ENCODE assay signal across 17 cellular contexts in genomic region chr22:39859903-39860588, GRCh38. TPM values are rescaled to one million over a fixed set of nuclear protein-coding genes. Genes with fewer than 3 reads are reported as not detected.
A peak's percentile ranks its signal among the peaks of the same experiment; 100 is the strongest.
DNase-seq lines count a peak whose midpoint lies in the region; ATAC-seq and TF ChIP-seq lines count a peak whose summit lies in the region.
"Had no signal": no experiment of that assay in that cellular context is flagged by ENCODE, and none has a peak within 500 bp of the region (broad histone marks: within the 10 kb centered on the region; RNA-seq: fewer than 3 reads in every experiment).

No MANE protein-coding gene starts in this region.

- H3K27me3 Mint-ChIP-seq in activated T-cell treated with anti-CD3 and anti-CD28 coated beads, Interleukin-2, amount 50 U/mL, for 24 hours = no peaks in the 10 kb centered on the region
- no peaks in the 10 kb centered on the region for H3K27me3 Mint-ChIP-seq in T-helper 17 cell
- peaks cover 0 to 9% (median 0%) of the 10 kb centered on the region in 5 donors for H3K27me3 Mint-ChIP-seq in naive thymus-derived CD4-positive, alpha-beta T cell

- H3K36me3 ChIP-seq in naive thymus-derived CD4-positive, alpha-beta T cell (ENCODE audit: control insufficient read depth in 2 of 3, insufficient read depth in 3 of 3, low read length in 3 of 3) = no peaks in the 10 kb centered on the region
- H3K36me3 ChIP-seq: stomach had no signal

- CTCF ChIA-PET in naive thymus-derived CD4-positive, alpha-beta T cell (lab: Charles Lee) = no interaction called here

- no peak for TF ChIP-seq CTCF in foreskin keratinocyte (conservative IDR thresholded peaks at IDR 0.05)

- no peaks in the 10 kb centered on the region for H3K9me3 ChIP-seq in T-helper 17 cell (ENCODE audit: control insufficient read depth, low read length, poor library complexity, severe bottlenecking)
- H3K9me3 ChIP-seq in naive thymus-derived CD4-positive, alpha-beta T cell (ENCODE audit: control insufficient read depth in 2 of 3, low read length in 3 of 3) = no peaks in the 10 kb centered on the region
- H3K9me3 ChIP-seq: Caco-2, stomach had no signal

- peaks cover 23% of the 10 kb centered on the region for H3K4me1 Mint-ChIP-seq in activated T-cell treated with anti-CD3 and anti-CD28 coated beads, Interleukin-2, amount 50 U/mL, for 24 hours (ENCODE audit: low read depth)
- H3K4me1 Mint-ChIP-seq in T-helper 17 cell = peaks cover 7% of the 10 kb centered on the region
- peaks cover 15 to 33% (median 29%) of the 10 kb centered on the region in 7 donors for H3K4me1 Mint-ChIP-seq in naive thymus-derived CD4-positive, alpha-beta T cell
- H3K4me1 Mint-ChIP-seq: H9 had no signal

- peak; percentile 42 for ATAC-seq in GM18868 (IDR thresholded peaks at IDR 0.05; ENCODE audit: unreplicated experiment)
- peak; percentile 41 for ATAC-seq in T-helper 17 cell
- ATAC-seq in naive thymus-derived CD4-positive, alpha-beta T cell = no peak
- ATAC-seq in foreskin keratinocyte = no peak
- ATAC-seq: right cardiac atrium had no signal

- POLR2A ChIA-PET in naive thymus-derived CD4-positive, alpha-beta T cell (lab: Charles Lee) = interaction anchor here (0.9 kb wide), 1 partner anchor 85 kb away, joined by 3 read pairs; no protein-coding TSS in a partner anchor

- intact Hi-C loops in naive thymus-derived CD4-positive, alpha-beta T cell (cut with micrococcal nuclease) = loop anchor here in 1 of 2 donors (5.0 kb wide), 1 partner anchor 42 kb away; the partner anchor contains the start of gene GRAP2

- no peaks in the 10 kb centered on the region for H3K36me3 Mint-ChIP-seq in activated T-cell treated with anti-CD3 and anti-CD28 coated beads, Interleukin-2, amount 50 U/mL, for 24 hours (ENCODE audit: low read depth)
- peaks cover 2% of the 10 kb centered on the region for H3K36me3 Mint-ChIP-seq in T-helper 17 cell (ENCODE audit: low read depth)
- H3K36me3 Mint-ChIP-seq in naive thymus-derived CD4-positive, alpha-beta T cell = peaks cover 0 to 6% (median 0%) of the 10 kb centered on the region in 5 donors

- no peaks in the 10 kb centered on the region for H3K27me3 ChIP-seq in naive thymus-derived CD4-positive, alpha-beta T cell (ENCODE audit: control insufficient read depth in 2 of 2, insufficient read depth in 2 of 2, low read length in 2 of 2)
- H3K27me3 ChIP-seq in foreskin keratinocyte = peaks cover 51% of the 10 kb centered on the region

- H3K4me1 ChIP-seq in naive thymus-derived CD4-positive, alpha-beta T cell (ENCODE audit: control insufficient read depth in 2 of 2, insufficient read depth in 2 of 2, low read length in 2 of 2) = peaks cover 0 to 14% of the 10 kb centered on the region in 2 donors
- no peaks in the 10 kb centered on the region for H3K4me1 ChIP-seq in foreskin keratinocyte
- H3K4me1 ChIP-seq: Caco-2, stomach had no signal

- H3K9me3 Mint-ChIP-seq in activated T-cell treated with anti-CD3 and anti-CD28 coated beads, Interleukin-2, amount 50 U/mL, for 24 hours = no peaks in the 10 kb centered on the region
- peaks cover 0 to 5% (median 0%) of the 10 kb centered on the region in 11 donors for H3K9me3 Mint-ChIP-seq in naive thymus-derived CD4-positive, alpha-beta T cell
- H3K9me3 Mint-ChIP-seq: dendritic cell treated with granulocyte-macrophage colony-stimulating factor and Interleukin-4, amounts not matched to agents 40 ng/mL and 50 ng/mL, for 4 days; H9 had no signal

- no peak for DNase-seq in activated T-cell treated with anti-CD3 and anti-CD28 coated beads, Interleukin-2, amount 50 U/mL, for 24 hours
- no peak for DNase-seq in activated T-cell treated with anti-CD3 and anti-CD28 coated beads for 4 hours
- DNase-seq in T-helper 17 cell = no peak
- DNase-seq in naive thymus-derived CD4-positive, alpha-beta T cell = peak in 4 of 9 donors; percentile 5 to 17 (median 10)
- no peak for DNase-seq in foreskin keratinocyte
- DNase-seq in C1 segment of cervical spinal cord (lab: John Stamatoyannopoulos, UW) = no peak
- no peak for DNase-seq in pons (ENCODE audit: low spot score)
- DNase-seq: Caco-2, H9, NCI-H69, nucleus accumbens, right cardiac atrium, stomach had no signal

- H3K4me3 Mint-ChIP-seq in activated T-cell treated with anti-CD3 and anti-CD28 coated beads, Interleukin-2, amount 50 U/mL, for 24 hours = peak overlapping the region; percentile 60
- peak overlapping the region; percentile 50 for H3K4me3 Mint-ChIP-seq in T-helper 17 cell
- H3K4me3 Mint-ChIP-seq in naive thymus-derived CD4-positive, alpha-beta T cell = peak overlapping the region in 8 of 10 donors; percentile 48 to 76 (median 64)
- H3K4me3 Mint-ChIP-seq: dendritic cell treated with granulocyte-macrophage colony-stimulating factor and Interleukin-4, amounts not matched to agents 40 ng/mL and 50 ng/mL, for 4 days; H9 had no signal

- H3K27ac ChIP-seq in naive thymus-derived CD4-positive, alpha-beta T cell (ENCODE audit: low read depth, low read length) = no peak overlapping the region
- no peak overlapping the region for H3K27ac ChIP-seq in foreskin keratinocyte
- H3K27ac ChIP-seq: stomach had no signal

- H3K27ac Mint-ChIP-seq in activated T-cell treated with anti-CD3 and anti-CD28 coated beads, Interleukin-2, amount 50 U/mL, for 24 hours = peak overlapping the region; percentile 69
- H3K27ac Mint-ChIP-seq in T-helper 17 cell = peak overlapping the region; percentile 72
- H3K27ac Mint-ChIP-seq in naive thymus-derived CD4-positive, alpha-beta T cell = peak overlapping the region in 8 of 9 donors; percentile 4 to 81 (median 70)
- H3K27ac Mint-ChIP-seq: dendritic cell treated with granulocyte-macrophage colony-stimulating factor and Interleukin-4, amounts not matched to agents 40 ng/mL and 50 ng/mL, for 4 days; H9 had no signal

- H3K4me3 ChIP-seq in naive thymus-derived CD4-positive, alpha-beta T cell (ENCODE audit: low read length) = no peak overlapping the region
- H3K4me3 ChIP-seq: stomach had no signal

RNA-seq across cellular contexts. Expression of gene ENTHD1, which starts 33.5 kb away (rescaled TPM):
- total RNA-seq in T-helper 17 cell = not detected
- total RNA-seq in naive thymus-derived CD4-positive, alpha-beta T cell = under 1 TPM in 3 of 5 experiments, not detected in 2; 0.12 to 0.60 (median 0.30) TPM
- under 1 TPM; 0.19 to 0.24 TPM for polyA plus RNA-seq in naive thymus-derived CD4-positive, alpha-beta T cell
- not detected in 2 replicates for total RNA-seq in foreskin keratinocyte
- not detected in 2 replicates for polyA plus RNA-seq in foreskin keratinocyte
- total RNA-seq: Caco-2, epithelial cell of proximal tubule, H9, right cardiac atrium, stomach, urinary bladder had no signal
- polyA plus RNA-seq: stomach, urinary bladder had no signal

RNA-seq across cellular contexts. Expression of gene GRAP2, which starts 40.8 kb away (rescaled TPM):
- total RNA-seq in T-helper 17 cell = 100 to 1,000 TPM; 113 to 195 TPM
- 100 to 1,000 TPM; 108 to 156 (median 145) TPM for total RNA-seq in naive thymus-derived CD4-positive, alpha-beta T cell
- polyA plus RNA-seq in naive thymus-derived CD4-positive, alpha-beta T cell = 100 to 1,000 TPM in 1 of 2 donors, 10 to 100 TPM in 1; 55.2 to 109 TPM
- total RNA-seq in foreskin keratinocyte = not detected in 2 replicates
- not detected in 2 replicates for polyA plus RNA-seq in foreskin keratinocyte
- total RNA-seq: Caco-2, epithelial cell of proximal tubule, H9 had no signal

Comparison
In these comparisons a context has a peak if more than half of its experiments do, and no peak if none do; other contexts are left out.
1. ATAC-seq: peak in GM18868 (single experiment) and T-helper 17 cell (single experiment); none in naive thymus-derived CD4-positive, alpha-beta T cell (single experiment) and foreskin keratinocyte (single experiment).
2. RNA of gene GRAP2, which starts 40.8 kb away (total RNA-seq): 113 to 195 TPM in T-helper 17 cell and 108 to 156 TPM in naive thymus-derived CD4-positive, alpha-beta T cell; not detected in foreskin keratinocyte; every median in the first group is over 100 times any median in the second.
3. Peak in every context shown above with its lines, with median percentiles within 50 percentile points of each other: H3K27ac Mint-ChIP-seq and H3K4me3 Mint-ChIP-seq.